Comparison of ENCODE assay signal across 19 cellular contexts in genomic region chr18:48919547-48919946, GRCh38. TPM values are rescaled to one million over a fixed set of nuclear protein-coding genes. Genes with fewer than 3 reads are reported as not detected.
DNase-seq lines count a peak whose midpoint lies in the region; ATAC-seq, FAIRE-seq and TF ChIP-seq lines count a peak whose summit lies in the region.
"Had no signal": no experiment of that assay in that cellular context is flagged by ENCODE, and none has a peak within 500 bp of the region (broad histone marks: within the 10 kb centered on the region; RNA-seq: fewer than 3 reads in every experiment).

No MANE protein-coding gene starts in this region.

- peak overlapping the region; percentile 75 for H3K4me2 ChIP-seq in OCI-LY7 (ENCODE audit: low read length)
- no peak overlapping the region for H3K4me2 ChIP-seq in mammary epithelial cell (ENCODE audit: insufficient read depth, low read depth, low read length)

- FAIRE-seq in pancreas (lab: Jason Lieb, UNC) = no peak
- FAIRE-seq in H54 (lab: Jason Lieb, UNC) = no peak

- H3K4me1 ChIP-seq in CD8-positive, alpha-beta T cell (ENCODE audit: insufficient read depth, low read length) = peaks cover 27% of the 10 kb centered on the region
- peaks cover 70% of the 10 kb centered on the region for H3K4me1 ChIP-seq in OCI-LY7 (ENCODE audit: insufficient read depth, low read length, poor library complexity, severe bottlenecking)
- H3K4me1 ChIP-seq in sigmoid colon = peaks cover 0 to 50% (median 40%) of the 10 kb centered on the region in 4 donors
- H3K4me1 ChIP-seq in pancreas = peaks cover 0 to 10% (median 0%) of the 10 kb centered on the region in 3 donors
- H3K4me1 ChIP-seq in mammary epithelial cell (ENCODE audit: insufficient read depth, low read length) = peaks cover 30% of the 10 kb centered on the region
- peaks cover 26 to 60% of the 10 kb centered on the region in 2 donors for H3K4me1 ChIP-seq in adrenal gland (replicated peaks in 1 of 2)

- no peaks in the 10 kb centered on the region for H4K20me1 ChIP-seq in OCI-LY7 (ENCODE audit: insufficient read depth, low read length)
- H4K20me1 ChIP-seq in mammary epithelial cell (ENCODE audit: insufficient read depth, low read length) = no peaks in the 10 kb centered on the region

- H3K4me1 Mint-ChIP-seq in CD8-positive, alpha-beta T cell (ENCODE audit: low read depth) = peaks cover 37% of the 10 kb centered on the region

- no peaks in the 10 kb centered on the region for H3K9me2 ChIP-seq in OCI-LY7 (ENCODE audit: insufficient read depth, low read length)

- H3K4me3 ChIP-seq in CD8-positive, alpha-beta T cell (ENCODE audit: low read depth, low read length) = no peak overlapping the region
- peak overlapping the region; percentile 48 for H3K4me3 ChIP-seq in OCI-LY7 (ENCODE audit: low read depth, low read length, poor library complexity, severe bottlenecking)
- no peak overlapping the region for H3K4me3 ChIP-seq in fibroblast of pulmonary artery (replicated peaks; ENCODE audit: low read depth, low read length)
- H3K4me3 ChIP-seq in sigmoid colon = no peak overlapping the region
- no peak overlapping the region for H3K4me3 ChIP-seq in pancreas
- H3K4me3 ChIP-seq in mammary epithelial cell (replicated peaks in 1 of 3; ENCODE audit: insufficient read depth in 1 of 3, low read depth in 2 of 3, low read length in 3 of 3) = no peak overlapping the region
- H3K4me3 ChIP-seq in adrenal gland = no peak overlapping the region
- H3K4me3 ChIP-seq: thyroid gland had no signal

- H3K36me3 Mint-ChIP-seq in CD8-positive, alpha-beta T cell = peaks cover 28% of the 10 kb centered on the region

- no peak for DNase-seq in CD8-positive, alpha-beta T cell
- DNase-seq in OCI-LY7 (ENCODE audit: low spot score) (no peak), fibroblast of pulmonary artery (ENCODE audit: low read depth) (peak; percentile 10), sigmoid colon (peak; percentile 14), pancreas (no peak), mammary epithelial cell (no peak), adrenal gland (no peak), H54 (ENCODE audit: insufficient read length, low spot score) (no peak)
- DNase-seq: activated CD4-positive, alpha-beta T cell treated with anti-CD3 and anti-CD28 coated beads for 48 hours; DND-41; foreskin fibroblast; kidney; naive thymus-derived CD8-positive, alpha-beta T cell; NCI-H1694 treated with DMSO at 0.1 percent for 48 hours; OCI-M1; SIG-M5; thyroid gland had no signal

- intact Hi-C loops in CD8-positive, alpha-beta T cell (cut with DNase I, micrococcal nuclease) = loop anchor here in 1 of 2 experiments (5.0 kb wide), 1 partner anchor 33 kb away; the partner anchor contains the start of gene SMAD7
- intact Hi-C loops in OCI-LY7 (cut with micrococcal nuclease; ENCODE audit: unreplicated experiment) = loop anchor here (1.0 kb wide), 1 partner anchor 29 kb away; no protein-coding TSS in a partner anchor
- intact Hi-C loops in sigmoid colon (cut with DNase I) = no loop called here
- intact Hi-C loops in pancreas (cut with DNase I) = no loop called here
- intact Hi-C loops in mammary epithelial cell (cut with micrococcal nuclease) = no loop called here
- intact Hi-C loops in adrenal gland (cut with DNase I) = no loop called here

- no peaks in the 10 kb centered on the region for H3K9me3 ChIP-seq in CD8-positive, alpha-beta T cell (ENCODE audit: low read length)
- H3K9me3 ChIP-seq in OCI-LY7 (ENCODE audit: low read length) = no peaks in the 10 kb centered on the region
- no peaks in the 10 kb centered on the region for H3K9me3 ChIP-seq in sigmoid colon
- H3K9me3 ChIP-seq in pancreas = no peaks in the 10 kb centered on the region
- no peaks in the 10 kb centered on the region for H3K9me3 ChIP-seq in mammary epithelial cell (replicated peaks; ENCODE audit: insufficient read depth, low read length)
- H3K9me3 ChIP-seq in adrenal gland (replicated peaks in 1 of 3) = no peaks in the 10 kb centered on the region
- H3K9me3 ChIP-seq: thyroid gland had no signal

- H3K27me3 ChIP-seq in CD8-positive, alpha-beta T cell (ENCODE audit: insufficient read depth, low read length) = no peaks in the 10 kb centered on the region
- H3K27me3 ChIP-seq in sigmoid colon = no peaks in the 10 kb centered on the region
- no peaks in the 10 kb centered on the region for H3K27me3 ChIP-seq in pancreas
- H3K27me3 ChIP-seq in mammary epithelial cell (ENCODE audit: insufficient read depth, low read length) = no peaks in the 10 kb centered on the region
- no peaks in the 10 kb centered on the region for H3K27me3 ChIP-seq in adrenal gland
- H3K27me3 ChIP-seq: thyroid gland had no signal

- peaks cover 9% of the 10 kb centered on the region; the same call in 1 of the 2 replicates for H3K79me2 ChIP-seq in OCI-LY7 (ENCODE audit: insufficient read depth, low read depth, low read length)
- H3K79me2 ChIP-seq in mammary epithelial cell (ENCODE audit: insufficient read depth, low read length) = peaks cover 44% of the 10 kb centered on the region

- TF ChIP-seq CTCF in CD8-positive, alpha-beta T cell (IDR thresholded peaks at IDR 0.05) = no peak
- no peak for TF ChIP-seq CTCF in OCI-LY7 (conservative IDR thresholded peaks at IDR 0.05; ENCODE audit: low read length)
- TF ChIP-seq CTCF in fibroblast of pulmonary artery (IDR thresholded peaks at IDR 0.05; ENCODE audit: low read length, missing control alignments) = no peak
- TF ChIP-seq CTCF in sigmoid colon (IDR thresholded peaks at IDR 0.05) = no peak
- TF ChIP-seq CTCF in pancreas (IDR thresholded peaks at IDR 0.05) = no peak
- TF ChIP-seq CTCF in mammary epithelial cell (conservative IDR thresholded peaks at IDR 0.05 in 1 of 2, IDR thresholded peaks at IDR 0.05 in 1 of 2; ENCODE audit: extremely low read depth in 1 of 2, insufficient read depth in 1 of 2, low read depth in 1 of 2, low read length in 2 of 2) = no peak
- no peak for TF ChIP-seq CTCF in adrenal gland (IDR thresholded peaks at IDR 0.05)

- H3K27ac ChIP-seq in CD8-positive, alpha-beta T cell (ENCODE audit: low read depth, low read length) = no peak overlapping the region
- H3K27ac ChIP-seq in OCI-LY7 (ENCODE audit: low read depth, low read length, poor library complexity, severe bottlenecking) (peak overlapping the region; percentile 95), sigmoid colon (no peak overlapping the region), pancreas (no peak overlapping the region), mammary epithelial cell (ENCODE audit: insufficient read depth, low read depth, low read length) (no peak overlapping the region), adrenal gland (no peak overlapping the region)
- H3K27ac ChIP-seq: thyroid gland had no signal

- no peak overlapping the region for H3K9ac ChIP-seq in mammary epithelial cell (ENCODE audit: insufficient read depth, low read length)

- TF ChIP-seq EP300 in sigmoid colon (IDR thresholded peaks at IDR 0.05) = no peak

- TF ChIP-seq POLR2A in sigmoid colon (IDR thresholded peaks at IDR 0.05) (no peak), adrenal gland (IDR thresholded peaks at IDR 0.05) (no peak), H54 (IDR thresholded peaks at IDR 0.05; ENCODE audit: low read depth, low read length) (no peak)

- no peak overlapping the region for H3K4me3 Mint-ChIP-seq in CD8-positive, alpha-beta T cell
- H3K4me3 Mint-ChIP-seq: stimulated activated memory B cell treated with anti-CD40 and anti-IgM and Interleukin-4, amounts not matched to agents 10 μg/mL and 1 μg/mL and 100 μg/mL, for 72 hours had no signal

- H2AFZ ChIP-seq in OCI-LY7 (ENCODE audit: low read length) (no peak overlapping the region), mammary epithelial cell (ENCODE audit: low read depth, low read length) (no peak overlapping the region)

- BruUV-seq in OCI-LY7 (replicated peaks; lab: Mats Ljungman, UMichigan) = no TSS peak
- no TSS peak for BruUV-seq in mammary epithelial cell (replicated peaks; lab: Mats Ljungman, UMichigan)

- H3K9me3 Mint-ChIP-seq in CD8-positive, alpha-beta T cell = no peaks in the 10 kb centered on the region
- H3K9me3 Mint-ChIP-seq: naive thymus-derived CD8-positive, alpha-beta T cell; stimulated activated memory B cell treated with anti-CD40 and anti-IgM and Interleukin-4, amounts not matched to agents 10 μg/mL and 1 μg/mL and 100 μg/mL, for 72 hours had no signal

- 66 to 81% methylated on average over 3 of the region's 3 CpGs for WGBS in sigmoid colon, 2 donors
- 69 to 79% methylated on average over 3 of the region's 3 CpGs for WGBS in pancreas, 2 donors
- WGBS in mammary epithelial cell (ENCODE audit: low coverage, missing lambda C conversion rate) = 65% methylated on average over 3 of the region's 3 CpGs
- WGBS in adrenal gland, 4 donors = 73 to 82% (median 77%) methylated on average over 3 of the region's 3 CpGs

- CTCF ChIA-PET in CD8-positive, alpha-beta T cell (lab: Charles Lee) = no interaction called here
- CTCF ChIA-PET in OCI-LY7 (lab: Charles Lee; ENCODE audit: unreplicated experiment) (no interaction called here), mammary epithelial cell (lab: Charles Lee; ENCODE audit: low non-redundant PET) (no interaction called here)

- dilution Hi-C loops in mammary epithelial cell (cut with HindIII; ENCODE audit: low sequenced_read_pairs) = no loop called here

- H3K27ac Mint-ChIP-seq in CD8-positive, alpha-beta T cell = peak overlapping the region; percentile 8
- H3K27ac Mint-ChIP-seq: progenitor cell of endocrine pancreas; stimulated activated memory B cell treated with anti-CD40 and anti-IgM and Interleukin-4, amounts not matched to agents 10 μg/mL and 1 μg/mL and 100 μg/mL, for 72 hours had no signal

- POLR2A ChIA-PET in CD8-positive, alpha-beta T cell (lab: Charles Lee) = interaction anchor here (1.0 kb wide), 1 partner anchor 33 kb away, joined by 8 read pairs; no protein-coding TSS in a partner anchor
- POLR2A ChIA-PET in OCI-LY7 (lab: Charles Lee) = interaction anchor here (0.5 to 0.9 kb wide), 2 partner anchors 36 to 64 kb away, joined by 4 to 5 read pairs; no protein-coding TSS in a partner anchor

- peaks cover 3% of the 10 kb centered on the region for H3K36me3 ChIP-seq in CD8-positive, alpha-beta T cell (ENCODE audit: insufficient read depth, low read length)
- H3K36me3 ChIP-seq in OCI-LY7 (ENCODE audit: insufficient read depth, low read length) = peaks cover 29% of the 10 kb centered on the region; the same call in 1 of the 2 replicates
- peaks cover 0 to 17% (median 10%) of the 10 kb centered on the region in 4 donors for H3K36me3 ChIP-seq in sigmoid colon
- H3K36me3 ChIP-seq in pancreas = no peaks in the 10 kb centered on the region
- peaks cover 9% of the 10 kb centered on the region for H3K36me3 ChIP-seq in mammary epithelial cell (ENCODE audit: insufficient read depth, low read length)
- H3K36me3 ChIP-seq in adrenal gland (replicated peaks in 1 of 2) = peaks cover 0 to 17% of the 10 kb centered on the region in 2 donors

- H3K27me3 Mint-ChIP-seq in CD8-positive, alpha-beta T cell (ENCODE audit: low read depth) = no peaks in the 10 kb centered on the region
- H3K27me3 Mint-ChIP-seq: naive thymus-derived CD8-positive, alpha-beta T cell; progenitor cell of endocrine pancreas; stimulated activated memory B cell treated with anti-CD40 and anti-IgM and Interleukin-4, amounts not matched to agents 10 μg/mL and 1 μg/mL and 100 μg/mL, for 72 hours had no signal

- in situ Hi-C loops in mammary epithelial cell (cut with MboI; ENCODE audit: low sequenced_read_pairs in 2 of 2) = no loop called here

- no peak for ATAC-seq in CD8-positive, alpha-beta T cell
- ATAC-seq in pancreas = no peak
- ATAC-seq: naive thymus-derived CD8-positive, alpha-beta T cell; stimulated activated memory B cell treated with anti-CD40 and anti-IgM and Interleukin-4, amounts not matched to agents 10 μg/mL and 1 μg/mL and 100 μg/mL, for 72 hours had no signal

RNA-seq across cellular contexts. Expression of gene SMAD7, which starts 31.2 kb away (rescaled TPM):
- 100 to 1,000 TPM; 227 to 236 TPM for total RNA-seq in CD8-positive, alpha-beta T cell
- total RNA-seq in OCI-LY7 (2014; rRNA removed; shearing (Covaris generic)) = 13.5 and 15.1 TPM in 2 replicates
- total RNA-seq in OCI-LY7 (2022) = 2.9 and 3.2 TPM in 2 replicates
- 10 to 100 TPM; 13.2 to 29.1 (median 21.5) TPM for total RNA-seq in sigmoid colon
- 10 to 100 TPM; 16.8 to 19.0 (median 18.3) TPM for polyA plus RNA-seq in sigmoid colon
- 10 to 100 TPM in 2 of 6 donors, 1 to 10 TPM in 4; 5.3 to 22.4 (median 6.8) TPM for total RNA-seq in pancreas
- 1 to 10 TPM; 4.2 to 8.2 TPM for polyA plus RNA-seq in pancreas
- total RNA-seq in mammary epithelial cell = 10 to 100 TPM; 15.7 to 20.0 TPM
- 8.2 TPM for polyA plus RNA-seq in mammary epithelial cell
- 53.8 TPM for polyA minus RNA-seq in mammary epithelial cell
- 10 to 100 TPM; 14.5 to 68.3 (median 25.5) TPM for total RNA-seq in adrenal gland
- 10 to 100 TPM in 1 of 3 donors, 1 to 10 TPM in 2; 6.1 to 12.6 (median 8.2) TPM for polyA plus RNA-seq in adrenal gland

Comparison
In these comparisons a context has a peak if more than half of its experiments do, and no peak if none do; other contexts are left out.
1. DNase-seq: peak in fibroblast of pulmonary artery (single experiment) and sigmoid colon (single experiment); none in CD8-positive, alpha-beta T cell (0 of 7), OCI-LY7 (single experiment), pancreas (0 of 6), mammary epithelial cell (single experiment), adrenal gland (0 of 7) and H54 (single experiment).